Comparison of ENCODE assay signal across 8 cellular contexts in genomic region chr20:36919715-36920333, GRCh38. TPM values are rescaled to one million over a fixed set of nuclear protein-coding genes. Genes with fewer than 3 reads are reported as not detected.
A peak's percentile ranks its signal among the peaks of the same experiment; 100 is the strongest.
DNase-seq lines count a peak whose midpoint lies in the region; ATAC-seq, FAIRE-seq and TF ChIP-seq lines count a peak whose summit lies in the region.

No MANE protein-coding gene starts in this region.

- ATAC-seq in HepG2: peak; percentile 83
- ATAC-seq in GM21423 (IDR thresholded peaks at IDR 0.05; ENCODE audit: unreplicated experiment): no peak

- CTCF ChIA-PET in activated naive CD4-positive, alpha-beta T cell treated with anti-CD3 and anti-CD28 coated beads, Interleukin-2, amount 10 ng/mL, durations not matched to agents 7 days and 5 days (lab: Charles Lee): interaction anchor here (1.0 to 1.7 kb wide), 5 partner anchors 12 to 36 kb away, joined by 3 to 5 read pairs (median 4); no protein-coding TSS in a partner anchor
- CTCF ChIA-PET in HepG2 (lab: Yijun Ruan, JAX; ENCODE audit: low intra/inter-chr PET ratio, low total read pairs): interaction anchor here (1.3 kb wide), 1 partner anchor 83 kb away, joined by 6 read pairs; no protein-coding TSS in a partner anchor

- H3K27me3 Mint-ChIP-seq in activated naive CD4-positive, alpha-beta T cell treated with anti-CD3 and anti-CD28 coated beads, Interleukin-2, amount 10 ng/mL, durations not matched to agents 7 days and 5 days: no peaks in the 10 kb centered on the region

- H3K27me3 ChIP-seq in HepG2 (ENCODE audit: control insufficient read depth in 1 of 2, insufficient read depth in 2 of 2, low read length in 2 of 2) (no peaks in the 10 kb centered on the region), vagina (no peaks in the 10 kb centered on the region)

- H3K27ac ChIP-seq in HepG2 (ENCODE audit: extremely low read length, insufficient read depth, low read length) (no peak overlapping the region), vagina (no peak overlapping the region)

- DNase-seq in activated naive CD4-positive, alpha-beta T cell treated with anti-CD3 and anti-CD28 coated beads, Interleukin-2, amount 10 ng/mL, durations not matched to agents 7 days and 5 days: peak; percentile 28
- no peak for DNase-seq in activated naive CD4-positive, alpha-beta T cell treated with Interleukin-2 at 50 U/mL for 16 hours
- DNase-seq in LNCaP clone FGC (ENCODE audit: low read depth) (peak; percentile 39), SHP77 treated with DMSO at 0.1 percent for 48 hours (lab: John Stamatoyannopoulos, UW) (peak; percentile 29), choroid plexus epithelial cell (ENCODE audit: low read depth) (peak; percentile 84), HepG2 (ENCODE audit: low spot score) (peak; percentile 73), vagina (ENCODE audit: extremely low spot score in 2 of 2) (no peak)

- no peak for TF ChIP-seq POLR2A in HepG2 (IDR thresholded peaks at IDR 0.05; ENCODE audit: insufficient read depth in 1 of 2, low read depth in 2 of 2, low read length in 2 of 2)
- no peak for TF ChIP-seq POLR2A in vagina (IDR thresholded peaks at IDR 0.05)

- TF ChIP-seq RAD21 in HepG2 (CRISPR knock-in tag; IDR thresholded peaks at IDR 0.05): peak; percentile 57; the same call in 1 of the 2 replicates

- TF ChIP-seq CTCF in LNCaP clone FGC (IDR thresholded peaks at IDR 0.05; ENCODE audit: control insufficient read depth, extremely low read depth, insufficient read depth): peak; percentile 76
- peak; percentile 82 for TF ChIP-seq CTCF in choroid plexus epithelial cell (conservative IDR thresholded peaks at IDR 0.05; ENCODE audit: low read depth, low read length)
- TF ChIP-seq CTCF in HepG2 (CRISPR knock-in tag; IDR thresholded peaks at IDR 0.05): peak; percentile 80
- peak; percentile 26 to 82 (median 50) for TF ChIP-seq CTCF in vagina (IDR thresholded peaks at IDR 0.05)

- TF ChIP-seq EP300 in HepG2 (IDR thresholded peaks at IDR 0.05; ENCODE audit: low read depth in 2 of 2, low read length in 2 of 2) (no peak), HepG2 (CRISPR knock-in tag; IDR thresholded peaks at IDR 0.05; ENCODE audit: borderline replicate concordance) (no peak)

- H3K4me1 Mint-ChIP-seq in activated naive CD4-positive, alpha-beta T cell treated with anti-CD3 and anti-CD28 coated beads, Interleukin-2, amount 10 ng/mL, durations not matched to agents 7 days and 5 days: peaks cover 12% of the 10 kb centered on the region

- H3K36me3 ChIP-seq in HepG2 (replicated peaks in 1 of 2; ENCODE audit: control insufficient read depth in 1 of 2, insufficient read depth in 2 of 2, low read length in 2 of 2) (peaks cover 12 to 13% of the 10 kb centered on the region in 2 experiments; a peak in 4 of 5 replicates), vagina (peaks cover 0 to 41% of the 10 kb centered on the region in 2 donors)

- H3K4me2 ChIP-seq in HepG2 (ENCODE audit: low read depth, low read length): no peak overlapping the region

- H3K36me3 Mint-ChIP-seq in activated naive CD4-positive, alpha-beta T cell treated with anti-CD3 and anti-CD28 coated beads, Interleukin-2, amount 10 ng/mL, durations not matched to agents 7 days and 5 days: peaks cover 41% of the 10 kb centered on the region

- intact Hi-C loops in HepG2 (cut with micrococcal nuclease; ENCODE audit: unreplicated experiment): no loop called here
- intact Hi-C loops in vagina (cut with DNase I): no loop called here

- no peak overlapping the region for H2AFZ ChIP-seq in HepG2 (ENCODE audit: low read length)

- H3K4me3 ChIP-seq in LNCaP clone FGC (ENCODE audit: low read depth, low read length) (no peak overlapping the region), choroid plexus epithelial cell (ENCODE audit: low read depth, low read length) (no peak overlapping the region), HepG2 (replicated peaks in 1 of 3; ENCODE audit: insufficient read depth in 1 of 3, low read depth in 2 of 3, low read length in 3 of 3) (no peak overlapping the region), vagina (no peak overlapping the region)

- H3K9me3 Mint-ChIP-seq in activated naive CD4-positive, alpha-beta T cell treated with anti-CD3 and anti-CD28 coated beads, Interleukin-2, amount 10 ng/mL, durations not matched to agents 7 days and 5 days: no peaks in the 10 kb centered on the region

- no TSS peak for BruUV-seq in HepG2 (replicated peaks; lab: Mats Ljungman, UMichigan)

- no peak overlapping the region for H3K4me3 Mint-ChIP-seq in activated naive CD4-positive, alpha-beta T cell treated with anti-CD3 and anti-CD28 coated beads, Interleukin-2, amount 10 ng/mL, durations not matched to agents 7 days and 5 days

- H3K9ac ChIP-seq in HepG2 (ENCODE audit: insufficient read depth, low read depth, low read length): no peak overlapping the region

- H3K4me1 ChIP-seq in HepG2 (ENCODE audit: insufficient read depth, low read length): no peaks in the 10 kb centered on the region
- H3K4me1 ChIP-seq in vagina: no peaks in the 10 kb centered on the region

- peak; percentile 86 for FAIRE-seq in HepG2 (lab: Jason Lieb, UNC)

- in situ Hi-C loops in HepG2 (cut with HindIII; ENCODE audit: extremely low pct_ligation_motif_present, low pct_unique_long_range_greater_than_20kb): no loop called here

- 10% methylated on average over 2 of the region's 2 CpGs for WGBS in HepG2 (ENCODE audit: low lambda C conversion rate)

- H3K27ac Mint-ChIP-seq in activated naive CD4-positive, alpha-beta T cell treated with anti-CD3 and anti-CD28 coated beads, Interleukin-2, amount 10 ng/mL, durations not matched to agents 7 days and 5 days: peak overlapping the region; percentile 60

- H4K20me1 ChIP-seq in HepG2 (ENCODE audit: insufficient read depth, low read length): no peaks in the 10 kb centered on the region

- H3K9me3 ChIP-seq in HepG2 (ENCODE audit: low read length): no peaks in the 10 kb centered on the region
- H3K9me3 ChIP-seq in vagina: no peaks in the 10 kb centered on the region

- POLR2A ChIA-PET in HepG2 (lab: Yijun Ruan, JAX): interaction anchor here (1.1 kb wide), 1 partner anchor 48 kb away, joined by 3 read pairs; no protein-coding TSS in a partner anchor

- no peaks in the 10 kb centered on the region for H3K79me2 ChIP-seq in HepG2 (ENCODE audit: insufficient read depth, low read length)

TF ChIP-seq in HepG2, 621 proteins besides CTCF, POLR2A, EP300 and RAD21 (continues in another document):
- TF ChIP-seq IRF2 (CRISPR knock-in tag; IDR thresholded peaks at IDR 0.05): no peak
- peak; percentile 81 for TF ChIP-seq BHLHE40 (IDR thresholded peaks at IDR 0.05; ENCODE audit: low read length)
- TF ChIP-seq ZNF792 (CRISPR knock-in tag; IDR thresholded peaks at IDR 0.05): no peak
- no peak for TF ChIP-seq SP5 (CRISPR knock-in tag; IDR thresholded peaks at IDR 0.05; ENCODE audit: borderline replicate concordance, low read depth)
- TF ChIP-seq CCDC6 (CRISPR knock-in tag; IDR thresholded peaks at IDR 0.05): no peak

RNA-seq across cellular contexts. Expression of gene SAMHD1, which starts 31.7 kb away (rescaled TPM):
- 43.5 and 57.7 TPM in 2 replicates for total RNA-seq in HepG2 (2016; rRNA removed; fragmentation: Illumina TruSeq; extraction: Trizol)
- 5.2 and 6.2 TPM in 2 replicates for total RNA-seq in HepG2 (2016; cell fraction: cytosol; rRNA removed; fragmentation: Illumina TruSeq; extraction: Trizol; ENCODE audit: low read depth)
- 41.4 and 56.8 TPM in 2 replicates for total RNA-seq in HepG2 (2016; cell fraction: insoluble cytoplasmic fraction; rRNA removed; fragmentation: Illumina TruSeq; extraction: Trizol)
- total RNA-seq in HepG2 (2016; cell fraction: membrane; rRNA removed; fragmentation: Illumina TruSeq; extraction: Trizol): 13.7 and 15.1 TPM in 2 replicates
- 37.8 and 40.5 TPM in 2 replicates for total RNA-seq in HepG2 (2016; cell fraction: nucleus; rRNA removed; fragmentation: Illumina TruSeq; extraction: Trizol)
- polyA plus RNA-seq in HepG2 (2011; rRNA removed): 13.2 and 16.9 TPM in 2 replicates
- polyA plus RNA-seq in HepG2 (2011; cell fraction: cytosol; rRNA removed): 7.9 and 11.7 TPM in 2 replicates
- polyA plus RNA-seq in HepG2 (2011; cell fraction: nucleus; rRNA removed): 7.0 and 9.0 TPM in 2 replicates
- 15.7 and 17.1 TPM in 2 replicates for polyA plus RNA-seq in HepG2 (2012)
- polyA plus RNA-seq in HepG2 (2016; cell fraction: cytosol; fragmentation: Illumina TruSeq; extraction: Trizol; ENCODE audit: low read depth): 3.2 and 3.7 TPM in 2 replicates
- polyA plus RNA-seq in HepG2 (2016; cell fraction: insoluble cytoplasmic fraction; fragmentation: Illumina TruSeq; extraction: Trizol; ENCODE audit: low read depth): 44.6 and 50.6 TPM in 2 replicates
- 9.0 and 11.0 TPM in 2 replicates for polyA plus RNA-seq in HepG2 (2016; cell fraction: membrane; fragmentation: Illumina TruSeq; extraction: Trizol; ENCODE audit: low read depth)
- 34.9 and 36.6 TPM in 2 replicates for polyA plus RNA-seq in HepG2 (2016; cell fraction: nucleus; fragmentation: Illumina TruSeq; extraction: Trizol; ENCODE audit: insufficient read depth, low read depth)
- polyA minus RNA-seq in HepG2 (2011; rRNA and poly(A)+ RNA removed; ENCODE audit: low replicate concordance): 27.0 and 42.7 TPM in 2 replicates
- polyA minus RNA-seq in HepG2 (2011; cell fraction: cytosol; rRNA and poly(A)+ RNA removed): 17.3 and 22.0 TPM in 2 replicates
- 42.0 and 50.0 TPM in 2 replicates for polyA minus RNA-seq in HepG2 (2011; cell fraction: nucleus; rRNA and poly(A)+ RNA removed)
- 142 TPM for total RNA-seq in vagina

RNA-seq across cellular contexts. Expression of gene TLDC2, which starts 43.9 kb away (rescaled TPM):
- 1.2 and 1.6 TPM in 2 replicates for total RNA-seq in HepG2 (2016; rRNA removed; fragmentation: Illumina TruSeq; extraction: Trizol)
- 0.62 and 0.81 TPM in 2 replicates for total RNA-seq in HepG2 (2016; cell fraction: cytosol; rRNA removed; fragmentation: Illumina TruSeq; extraction: Trizol; ENCODE audit: low read depth)
- 1.4 and 1.9 TPM in 2 replicates for total RNA-seq in HepG2 (2016; cell fraction: insoluble cytoplasmic fraction; rRNA removed; fragmentation: Illumina TruSeq; extraction: Trizol)
- total RNA-seq in HepG2 (2016; cell fraction: membrane; rRNA removed; fragmentation: Illumina TruSeq; extraction: Trizol): 0.99 and 1.00 TPM in 2 replicates
- total RNA-seq in HepG2 (2016; cell fraction: nucleus; rRNA removed; fragmentation: Illumina TruSeq; extraction: Trizol): 0.91 and 1.4 TPM in 2 replicates
- 0.69 and 1.5 TPM in 2 replicates for polyA plus RNA-seq in HepG2 (2011; rRNA removed)
- 0.95 and 1.1 TPM in 2 replicates for polyA plus RNA-seq in HepG2 (2011; cell fraction: cytosol; rRNA removed)
- polyA plus RNA-seq in HepG2 (2011; cell fraction: nucleus; rRNA removed): 0.54 and 1.2 TPM in 2 replicates
- polyA plus RNA-seq in HepG2 (2012): 0.45 and 1.3 TPM in 2 replicates
- polyA plus RNA-seq in HepG2 (2016; cell fraction: cytosol; fragmentation: Illumina TruSeq; extraction: Trizol; ENCODE audit: low read depth): 0.27 and 0.36 TPM in 2 replicates
- 1.3 and 1.7 TPM in 2 replicates for polyA plus RNA-seq in HepG2 (2016; cell fraction: insoluble cytoplasmic fraction; fragmentation: Illumina TruSeq; extraction: Trizol; ENCODE audit: low read depth)
- polyA plus RNA-seq in HepG2 (2016; cell fraction: membrane; fragmentation: Illumina TruSeq; extraction: Trizol; ENCODE audit: low read depth): 0.85 and 0.96 TPM in 2 replicates
- polyA plus RNA-seq in HepG2 (2016; cell fraction: nucleus; fragmentation: Illumina TruSeq; extraction: Trizol; ENCODE audit: insufficient read depth, low read depth): 0.45 and 0.70 TPM in 2 replicates
- 1.4 TPM in 1 of 2 replicates, not detected in the other for polyA minus RNA-seq in HepG2 (2011; rRNA and poly(A)+ RNA removed; ENCODE audit: low replicate concordance)
- polyA minus RNA-seq in HepG2 (2011; cell fraction: cytosol; rRNA and poly(A)+ RNA removed): 1.2 TPM in 1 of 2 replicates, not detected in the other
- polyA minus RNA-seq in HepG2 (2011; cell fraction: nucleus; rRNA and poly(A)+ RNA removed): 2.2 TPM in 2 replicates
- total RNA-seq in vagina: 3.9 TPM

Comparison
In these comparisons a context has a peak if more than half of its experiments do, and no peak if none do; other contexts are left out.
1. DNase-seq: peak in activated naive CD4-positive, alpha-beta T cell treated with anti-CD3 and anti-CD28 coated beads, Interleukin-2, amount 10 ng/mL, durations not matched to agents 7 days and 5 days (single experiment), LNCaP clone FGC (single experiment), SHP77 treated with DMSO at 0.1 percent for 48 hours (single experiment), choroid plexus epithelial cell (single experiment) and HepG2 (single experiment); none in activated naive CD4-positive, alpha-beta T cell treated with Interleukin-2 at 50 U/mL for 16 hours (single experiment) and vagina (0 of 2).
2. Peak in every context shown above with its lines, with median percentiles within 50 percentile points of each other: CTCF ChIP-seq.